In genomic region chr3:127475364-127475763, GRCh38 we compare ENCODE assay signal across 31 cellular contexts.
"Had no signal": no experiment of that assay in that cellular context is flagged by ENCODE, and none has a peak within 500 bp of the region (broad histone marks: within the 10 kb centered on the region; RNA-seq: fewer than 3 reads in every experiment).

No MANE protein-coding gene starts in this region.

- H3K36me3 ChIP-seq: adrenal gland, brain microvascular endothelial cell, breast epithelium had no signal

- H3K27ac ChIP-seq: adrenal gland, body of pancreas, brain microvascular endothelial cell, breast epithelium, VCaP had no signal

- H3K27me3 ChIP-seq: adrenal gland, body of pancreas, brain microvascular endothelial cell, breast epithelium had no signal

- H3K4me3 ChIP-seq: adrenal gland, body of pancreas, breast epithelium had no signal

- H3K4me1 ChIP-seq: adrenal gland, body of pancreas, breast epithelium had no signal

- DNase-seq: activated B cell treated with CpG ODN at 0.5 μM for 24 hours; activated CD4-positive, alpha-beta memory T cell treated with anti-CD3 and anti-CD28 coated beads for 36 hours; activated CD4-positive, alpha-beta T cell treated with anti-CD3 and anti-CD28 coated beads for 4 hours; activated CD4-positive, alpha-beta T cell treated with anti-CD3 and anti-CD28 coated beads, Interleukin-2, amount 10 ng/mL, durations not matched to agents 24 days and 14 days; activated CD4-positive, alpha-beta T cell treated with anti-CD3 and anti-CD28 coated beads, Interleukin-2, amount 50 U/mL, for 1 hour; activated CD4-positive, alpha-beta T cell treated with anti-CD3 and anti-CD28 coated beads, Interleukin-2, amount 50 U/mL, for 4 hours; activated CD4-positive, CD25-positive, alpha-beta regulatory T cell treated with anti-CD3 and anti-CD28 coated beads, Interleukin-2, amount 50 U/mL, for 72 hours; activated CD8-positive, alpha-beta memory T cell treated with anti-CD3 and anti-CD28 coated beads, Interleukin-2, amount 50 U/mL, for 4 hours; activated CD8-positive, alpha-beta T cell treated with anti-CD3 and anti-CD28 coated beads for 36 hours; activated effector memory CD4-positive, alpha-beta T cell treated with anti-CD3 and anti-CD28 coated beads, Interleukin-2, amount 50 U/mL, for 16 hours; activated gamma-delta T cell treated with Interleukin-2 at 50 U/mL for 16 hours; activated naive CD4-positive, alpha-beta T cell; activated naive CD4-positive, alpha-beta T cell treated with anti-CD3 and anti-CD28 coated beads for 36 hours; activated naive CD4-positive, alpha-beta T cell treated with anti-CD3 and anti-CD28 coated beads, Interleukin-2, amount 50 U/mL, for 16 hours; activated naive CD8-positive, alpha-beta T cell treated with anti-CD3 and anti-CD28 coated beads for 36 hours; activated T-cell treated with anti-CD3 and anti-CD28 coated beads for 4 hours; activated T-cell treated with anti-CD3 and anti-CD28 coated beads, Interleukin-2, amount 50 U/mL, for 1 hour; activated T-cell treated with anti-CD3 and anti-CD28 coated beads, Interleukin-2, amount 50 U/mL, for 4 hours; adrenal gland; amniotic stem cell; aorta; body of pancreas; brain microvascular endothelial cell; central memory CD4-positive, alpha-beta T cell; T-helper 1 cell; T-helper 2 cell; T-helper 9 cell had no signal

- ATAC-seq: activated CD8-positive, alpha-beta T cell treated with anti-CD3 and anti-CD28 coated beads for 36 hours; activated naive CD4-positive, alpha-beta T cell treated with anti-CD3 and anti-CD28 coated beads, Interleukin-2, amount 50 U/mL, for 72 hours; activated T-cell treated with anti-CD3 and anti-CD28 coated beads, Interleukin-2, amount 50 U/mL, for 4 hours; activated T-helper 17 cell treated with anti-CD3 and anti-CD28 coated beads, Interleukin-2, amount 50 U/mL, for 72 hours; body of pancreas had no signal

- H3K9me3 ChIP-seq: adrenal gland, body of pancreas, breast epithelium had no signal
